18 cellular contexts compared by ENCODE assay signal in the genomic region with DNA sequence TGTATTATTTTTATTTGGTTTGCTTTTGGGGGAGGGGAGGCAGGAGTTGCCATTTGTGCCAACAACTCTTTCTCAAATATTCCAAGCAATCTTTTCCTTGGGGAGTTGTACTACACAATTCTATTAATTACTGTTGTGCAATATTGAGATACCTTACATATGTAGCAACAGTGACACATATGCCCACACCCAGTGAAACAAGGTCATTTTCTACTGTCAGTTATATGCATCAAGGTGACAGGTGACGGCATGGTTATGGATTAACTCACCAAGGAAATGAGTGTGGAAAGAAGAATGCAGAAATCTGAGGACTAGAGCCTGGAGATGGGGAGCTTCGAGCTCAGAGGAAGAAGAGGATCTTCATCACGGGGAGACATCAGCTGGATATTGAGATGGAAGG. TPM values are rescaled to one million over a fixed set of nuclear protein-coding genes. Genes with fewer than 3 reads are reported as not detected.
DNase-seq lines count a peak whose midpoint lies in the region; ATAC-seq, FAIRE-seq and TF ChIP-seq lines count a peak whose summit lies in the region.
"Had no signal": no experiment of that assay in that cellular context is flagged by ENCODE, and none has a peak within 500 bp of the region (broad histone marks: within the 10 kb centered on the region; RNA-seq: fewer than 3 reads in every experiment).

No MANE protein-coding gene starts in this region.

- H2AFZ ChIP-seq in mammary epithelial cell (ENCODE audit: low read depth, low read length): no peak overlapping the region

- no peaks in the 10 kb centered on the region for H4K20me1 ChIP-seq in mammary epithelial cell (ENCODE audit: insufficient read depth, low read length)

- peak; percentile 57 to 71 (median 64) for ATAC-seq in pancreas

- CTCF ChIA-PET in mammary epithelial cell (lab: Charles Lee; ENCODE audit: low non-redundant PET): no interaction called here

- no peak for TF ChIP-seq EP300 in Ishikawa (IDR thresholded peaks at IDR 0.05; ENCODE audit: borderline replicate concordance)

- H3K9me3 ChIP-seq in mammary epithelial cell (replicated peaks; ENCODE audit: insufficient read depth, low read length): no peaks in the 10 kb centered on the region
- no peaks in the 10 kb centered on the region for H3K9me3 ChIP-seq in pancreas
- H3K9me3 ChIP-seq: esophagus muscularis mucosa, HAP-1, heart right ventricle, ovary had no signal

- dilution Hi-C loops in mammary epithelial cell (cut with HindIII; ENCODE audit: low sequenced_read_pairs): no loop called here

- FAIRE-seq in pancreas (lab: Jason Lieb, UNC): no peak

- peak; percentile 51 for DNase-seq in DMS53 (lab: John Stamatoyannopoulos, UW)
- DNase-seq in DMS53 treated with DMSO at 0.1 percent for 48 hours (lab: John Stamatoyannopoulos, UW; ENCODE audit: unreplicated experiment): no peak
- DNase-seq in mammary epithelial cell: peak; percentile 71
- DNase-seq in pancreas: no peak
- no peak for DNase-seq in AG20443 (ENCODE audit: low spot score)
- no peak for DNase-seq in posterior vena cava (ENCODE audit: low spot score)
- no peak for DNase-seq in NCI-H1436 treated with DMSO at 0.1 percent for 48 hours (lab: John Stamatoyannopoulos, UW)
- DNase-seq: 8988T; activated CD4-positive, alpha-beta memory T cell treated with anti-CD3 and anti-CD28 coated beads for 36 hours; CD4-positive, CD25-positive, alpha-beta regulatory T cell; KG1; kidney glomerular epithelial cell; ovary; stimulated activated CD4-positive, alpha-beta T cell treated with anti-CD3 and anti-CD28 coated beads, Interleukin-12 subunit alpha, Interleukin-12 subunit beta, amount 100 ng/mL, for 4 hours had no signal

- H3K9ac ChIP-seq in mammary epithelial cell (ENCODE audit: insufficient read depth, low read length): no peak overlapping the region

- H3K27ac ChIP-seq in mammary epithelial cell (ENCODE audit: insufficient read depth, low read depth, low read length) (no peak overlapping the region), pancreas (peak overlapping the region in 2 of 4 donors; percentile 70 to 80)
- H3K27ac ChIP-seq: ovary had no signal

- H3K4me1 ChIP-seq in mammary epithelial cell (ENCODE audit: insufficient read depth, low read length) (peaks cover 14% of the 10 kb centered on the region), pancreas (peaks cover 12 to 25% (median 19%) of the 10 kb centered on the region in 3 donors)

- TF ChIP-seq RAD21 in Ishikawa (IDR thresholded peaks at IDR 0.05; ENCODE audit: low read depth): no peak

- WGBS in mammary epithelial cell (ENCODE audit: low coverage, missing lambda C conversion rate): 56% methylated on average over 3 of the region's 3 CpGs
- WGBS in pancreas, 2 donors: 34 to 42% methylated on average over 3 of the region's 3 CpGs

- H3K79me2 ChIP-seq in mammary epithelial cell (ENCODE audit: insufficient read depth, low read length): no peaks in the 10 kb centered on the region

- intact Hi-C loops in mammary epithelial cell (cut with micrococcal nuclease) (loop anchor here (1.0 to 2.0 kb wide), 2 partner anchors 15 to 40 kb away; a partner anchor contains a TSS), pancreas (cut with DNase I) (no loop called here), posterior vena cava (cut with DNase I) (no loop called here)

- BruUV-seq in mammary epithelial cell (replicated peaks; lab: Mats Ljungman, UMichigan): no TSS peak

- in situ Hi-C loops in mammary epithelial cell (cut with MboI; ENCODE audit: low sequenced_read_pairs in 2 of 2): no loop called here

- peak overlapping the region; percentile 25 for H3K4me2 ChIP-seq in mammary epithelial cell (ENCODE audit: insufficient read depth, low read depth, low read length)

- H3K27me3 ChIP-seq in mammary epithelial cell (ENCODE audit: insufficient read depth, low read length) (no peaks in the 10 kb centered on the region), pancreas (no peaks in the 10 kb centered on the region)
- H3K27me3 ChIP-seq: esophagus muscularis mucosa, heart right ventricle, ovary had no signal

- H3K4me3 ChIP-seq in mammary epithelial cell (replicated peaks in 1 of 3; ENCODE audit: insufficient read depth in 1 of 3, low read depth in 2 of 3, low read length in 3 of 3): no peak overlapping the region
- no peak overlapping the region for H3K4me3 ChIP-seq in pancreas
- H3K4me3 ChIP-seq: esophagus muscularis mucosa, HAP-1, heart right ventricle, ovary had no signal

- H3K36me3 ChIP-seq in mammary epithelial cell (ENCODE audit: insufficient read depth, low read length) (no peaks in the 10 kb centered on the region), pancreas (no peaks in the 10 kb centered on the region)
- H3K36me3 ChIP-seq: esophagus muscularis mucosa, HAP-1, heart right ventricle, ovary had no signal

- TF ChIP-seq CTCF in mammary epithelial cell (conservative IDR thresholded peaks at IDR 0.05 in 1 of 2, IDR thresholded peaks at IDR 0.05 in 1 of 2; ENCODE audit: extremely low read depth in 1 of 2, insufficient read depth in 1 of 2, low read depth in 1 of 2, low read length in 2 of 2): no peak
- no peak for TF ChIP-seq CTCF in pancreas (IDR thresholded peaks at IDR 0.05)

TF ChIP-seq in Ishikawa, 13 proteins besides CTCF, POLR2A, EP300 and RAD21:
- TF ChIP-seq NFIC (IDR thresholded peaks at IDR 0.05) (no peak), FOXM1 (IDR thresholded peaks at IDR 0.05; ENCODE audit: borderline replicate concordance, low read depth) (no peak), CEBPB (IDR thresholded peaks at IDR 0.05) (0 out of 2 replicates have a peak, but pooled peaks have one; percentile 27), EGR1 (IDR thresholded peaks at IDR 0.05) (no peak), ZBTB7A (IDR thresholded peaks at IDR 0.05; ENCODE audit: low read depth) (no peak)

RNA-seq across cellular contexts. Expression of a gene that starts 17.9 kb away (rescaled TPM):
- total RNA-seq in mammary epithelial cell (not detected), pancreas (1 to 10 TPM in 1 of 6 donors, under 1 TPM in 1, not detected in 4; 0.67 to 2.3 TPM), posterior vena cava (1 to 10 TPM in 1 of 2 donors, not detected in 1; 1.7 TPM)
- polyA plus RNA-seq in mammary epithelial cell (not detected), pancreas (under 1 TPM in 1 of 2 donors, not detected in 1; 0.49 TPM)
- not detected for polyA minus RNA-seq in mammary epithelial cell
- total RNA-seq: activated CD4-positive, alpha-beta memory T cell treated with anti-CD3 and anti-CD28 coated beads for 36 hours; CD4-positive, CD25-positive, alpha-beta regulatory T cell had no signal

RNA-seq across cellular contexts. Expression of a gene that starts 19.4 kb away (rescaled TPM):
- 10 to 100 TPM in 1 of 2 donors, 1 to 10 TPM in 1; 1.3 to 13.3 TPM for total RNA-seq in mammary epithelial cell
- 3.8 TPM for polyA plus RNA-seq in mammary epithelial cell
- polyA minus RNA-seq in mammary epithelial cell: 29.5 TPM
- 1 to 10 TPM; 2.2 to 7.9 (median 2.7) TPM for total RNA-seq in pancreas
- 10 to 100 TPM in 1 of 2 donors, 1 to 10 TPM in 1; 8.3 to 14.6 TPM for polyA plus RNA-seq in pancreas
- total RNA-seq in posterior vena cava: 10 to 100 TPM; 27.4 to 47.1 TPM

RNA-seq across cellular contexts. Expression of a gene that starts 22.9 kb away (rescaled TPM):
- total RNA-seq in mammary epithelial cell (10 to 100 TPM; 20.5 to 42.3 TPM), pancreas (10 to 100 TPM; 12.7 to 18.3 (median 15.0) TPM), posterior vena cava (10 to 100 TPM; 27.8 to 29.5 TPM)
- polyA plus RNA-seq in mammary epithelial cell (20.1 TPM), pancreas (1 to 10 TPM; 6.8 to 9.3 TPM)
- polyA minus RNA-seq in mammary epithelial cell: 45.3 TPM

RNA-seq across cellular contexts. Expression of a gene that starts 22.9 kb away (rescaled TPM):
- total RNA-seq in mammary epithelial cell: 10 to 100 TPM; 41.0 to 49.8 TPM
- 30.3 TPM for polyA plus RNA-seq in mammary epithelial cell
- polyA minus RNA-seq in mammary epithelial cell: 32.5 TPM
- total RNA-seq in pancreas: 10 to 100 TPM; 22.0 to 40.6 (median 32.2) TPM
- polyA plus RNA-seq in pancreas: 10 to 100 TPM; 69.5 to 91.3 TPM
- total RNA-seq in posterior vena cava: 10 to 100 TPM; 50.1 to 57.7 TPM

RNA-seq across cellular contexts. Expression of a gene that starts 39.5 kb away (rescaled TPM):
- total RNA-seq in mammary epithelial cell (10 to 100 TPM; 45.4 to 60.8 TPM), pancreas (10 to 100 TPM; 15.7 to 24.3 (median 18.8) TPM), posterior vena cava (10 to 100 TPM; 41.7 to 53.0 TPM)
- polyA plus RNA-seq in mammary epithelial cell (38.3 TPM), pancreas (10 to 100 TPM; 23.9 to 29.6 TPM)
- 34.8 TPM for polyA minus RNA-seq in mammary epithelial cell

Comparison
In these comparisons a context has a peak if more than half of its experiments do, and no peak if none do; other contexts are left out.
1. DNase-seq: peak in DMS53 (single experiment) and mammary epithelial cell (single experiment); none in DMS53 treated with DMSO at 0.1 percent for 48 hours (single experiment), pancreas (0 of 6), AG20443 (single experiment), posterior vena cava (single experiment) and NCI-H1436 treated with DMSO at 0.1 percent for 48 hours (single experiment).